ENCODE assay signal across 21 cellular contexts in genomic region chr10:120613180-120613579, GRCh38.
"Had no signal": no experiment of that assay in that cellular context is flagged by ENCODE, and none has a peak within 500 bp of the region (broad histone marks: within the 10 kb centered on the region; RNA-seq: fewer than 3 reads in every experiment).

No MANE protein-coding gene starts in this region.

- H3K36me3 ChIP-seq: esophagus squamous epithelium, neutrophil, right atrium auricular region, sigmoid colon, transverse colon had no signal

- H3K4me3 ChIP-seq: esophagus squamous epithelium, mucosa of descending colon, psoas muscle, right atrium auricular region, sigmoid colon, skin epidermis, testis, transverse colon had no signal

- H3K4me1 ChIP-seq: esophagus squamous epithelium, psoas muscle, right atrium auricular region, sigmoid colon, testis, transverse colon had no signal

- H3K9me3 ChIP-seq: esophagus squamous epithelium, testis had no signal

- DNase-seq: effector memory CD4-positive, alpha-beta T cell; esophagus squamous epithelium; foreskin melanocyte; head of caudate nucleus; hypothalamus; mucosa of descending colon; naive thymus-derived CD8-positive, alpha-beta T cell; psoas muscle; sigmoid colon; stimulated activated CD4-positive, alpha-beta T cell treated with anti-CD3 and anti-CD28 coated beads, Interleukin-2, amount 100 ng/mL, for 24 hours; stimulated activated CD4-positive, alpha-beta T cell treated with anti-CD3 and anti-CD28 coated beads, Interleukin-4, amount 100 ng/mL, for 4 hours; stimulated activated naive B cell treated with anti-CD40 and anti-IgM and Interleukin-4, amounts not matched to agents 10 μg/mL and 1 μg/mL and 100 μg/mL, for 72 hours; stimulated activated naive CD8-positive, alpha-beta T cell treated with anti-CD3 and anti-CD28 coated beads, Interleukin-15, amount 100 ng/mL, for 72 hours; testis; transverse colon had no signal

- H3K27ac ChIP-seq: esophagus squamous epithelium, neutrophil, psoas muscle, right atrium auricular region, sigmoid colon, skin epidermis, testis, transverse colon had no signal

- FAIRE-seq: endometrium, islet of Langerhans had no signal

- H3K27me3 ChIP-seq: esophagus squamous epithelium, neutrophil, right atrium auricular region, sigmoid colon, testis, transverse colon had no signal

- ATAC-seq: left lobe of liver; mucosa of descending colon; naive thymus-derived CD8-positive, alpha-beta T cell; psoas muscle; stimulated activated naive B cell treated with anti-CD40 and anti-IgM and Interleukin-4, amounts not matched to agents 10 μg/mL and 1 μg/mL and 100 μg/mL, for 72 hours; stimulated activated naive CD8-positive, alpha-beta T cell treated with anti-CD3 and anti-CD28 coated beads, Interleukin-15, amount 100 ng/mL, for 72 hours had no signal
